In the genomic region with DNA sequence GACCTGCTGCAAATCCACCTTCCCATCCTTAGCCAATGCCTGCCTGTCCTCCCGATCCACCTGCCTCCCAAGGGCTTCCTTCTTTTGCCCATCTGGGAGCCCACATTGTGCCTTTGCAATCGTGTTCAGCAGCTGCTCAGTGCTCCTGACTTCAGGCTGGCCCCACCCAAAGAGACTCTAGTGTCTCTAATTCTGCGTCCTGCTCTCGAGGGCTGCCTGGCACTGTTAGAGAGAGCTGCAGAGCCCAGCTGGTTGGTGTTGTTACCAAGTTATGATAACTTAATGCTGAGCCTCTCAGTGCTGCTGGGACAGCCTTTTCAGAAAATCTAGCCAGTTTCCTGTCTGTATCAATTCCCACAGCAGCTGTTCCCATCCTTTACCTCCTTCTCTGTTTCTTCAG, we compare ENCODE assay signal across 11 cellular contexts.
A peak's percentile ranks its signal among the peaks of the same experiment; 100 is the strongest.
DNase-seq lines count a peak whose midpoint lies in the region; ATAC-seq and FAIRE-seq lines count a peak whose summit lies in the region.
"Had no signal": no experiment of that assay in that cellular context is flagged by ENCODE, and none has a peak within 500 bp of the region (broad histone marks: within the 10 kb centered on the region; RNA-seq: fewer than 3 reads in every experiment).

No MANE protein-coding gene starts in this region.

- H3K27ac Mint-ChIP-seq in effector memory CD8-positive, alpha-beta T cell, result peak overlapping the region; percentile 66 to 75

- no peaks in the 10 kb centered on the region for H3K27me3 Mint-ChIP-seq in effector memory CD8-positive, alpha-beta T cell

- ATAC-seq in effector memory CD8-positive, alpha-beta T cell (replicated peaks), result no peak
- ATAC-seq in GM18502 (IDR thresholded peaks at IDR 0.05; ENCODE audit: poor library complexity, unreplicated experiment), result no peak
- ATAC-seq in GM21619 (IDR thresholded peaks at IDR 0.05; ENCODE audit: unreplicated experiment), result no peak

- H3K4me1 Mint-ChIP-seq in effector memory CD8-positive, alpha-beta T cell (ENCODE audit: low read depth in 2 of 2), result peaks cover 23 to 31% of the 10 kb centered on the region in 2 donors

- DNase-seq in DMS79 (lab: John Stamatoyannopoulos, UW) (peak; percentile 49), NCI-H2171 treated with DMSO at 0.1 percent for 48 hours (lab: John Stamatoyannopoulos, UW) (peak; percentile 90), occipital lobe (lab: John Stamatoyannopoulos, UW) (peak; percentile 29), hepatic stellate cell (ENCODE audit: low spot score) (no peak), urothelium cell line (ENCODE audit: low spot score) (no peak)
- no peak for DNase-seq in effector memory CD8-positive, alpha-beta T cell
- DNase-seq: adrenal gland, nucleus accumbens, T-helper 9 cell had no signal

- no peak overlapping the region for H3K4me3 Mint-ChIP-seq in effector memory CD8-positive, alpha-beta T cell

- no peaks in the 10 kb centered on the region for H3K9me3 Mint-ChIP-seq in effector memory CD8-positive, alpha-beta T cell

- H3K36me3 Mint-ChIP-seq in effector memory CD8-positive, alpha-beta T cell (ENCODE audit: insufficient read depth), result no peaks in the 10 kb centered on the region

- no peak for FAIRE-seq in urothelium cell line (lab: Jason Lieb, UNC)

Comparison
In these comparisons a context has a peak if more than half of its experiments do, and no peak if none do; other contexts are left out.
1. DNase-seq: peak in DMS79 (single experiment), NCI-H2171 treated with DMSO at 0.1 percent for 48 hours (single experiment) and occipital lobe (single experiment); none in effector memory CD8-positive, alpha-beta T cell (0 of 3), hepatic stellate cell (single experiment) and urothelium cell line (single experiment).